9 cellular contexts compared by ENCODE assay signal in genomic region chr10:89536013-89536354, GRCh38. TPM values are rescaled to one million over a fixed set of nuclear protein-coding genes. Genes with fewer than 3 reads are reported as not detected.
DNase-seq lines count a peak whose midpoint lies in the region; ATAC-seq and TF ChIP-seq lines count a peak whose summit lies in the region.
"Had no signal": no experiment of that assay in that cellular context is flagged by ENCODE, and none has a peak within 500 bp of the region (broad histone marks: within the 10 kb centered on the region; RNA-seq: fewer than 3 reads in every experiment).

No MANE protein-coding gene starts in this region.

- no peak overlapping the region for H4K91ac ChIP-seq in IMR-90 (ENCODE audit: insufficient read depth, low read depth, low read length)

- H3K4ac ChIP-seq in IMR-90 (ENCODE audit: low read depth, low read length) = no peak overlapping the region

- no peak overlapping the region for H4K8ac ChIP-seq in IMR-90 (ENCODE audit: low read depth in 2 of 2, low read length in 2 of 2)

- no peaks in the 10 kb centered on the region for H3K36me3 Mint-ChIP-seq in activated CD8-positive, alpha-beta T cell treated with anti-CD3 and anti-CD28 coated beads for 36 hours (ENCODE audit: low read depth)

- H3K4me3 ChIP-seq in IMR-90 (ENCODE audit: insufficient read depth, low read depth, low read length) = no peak overlapping the region; the same call in 1 of the 2 replicates
- H3K4me3 ChIP-seq in duodenal mucosa (ENCODE audit: low read depth in 1 of 2, low read length in 2 of 2) = peak overlapping the region in 1 of 2 donors; percentile 32
- peak overlapping the region in 6 of 8 donors; percentile 7 to 61 (median 28) for H3K4me3 ChIP-seq in spleen
- no peak overlapping the region for H3K4me3 ChIP-seq in PC-3 (ENCODE audit: low read length)

- no peak overlapping the region for H3K18ac ChIP-seq in IMR-90 (ENCODE audit: low read depth, low read length)

- H3K14ac ChIP-seq in IMR-90 (replicated peaks; ENCODE audit: low read depth, low read length) = no peak overlapping the region

- H2BK120ac ChIP-seq in IMR-90 (ENCODE audit: low read depth, low read length) = no peak overlapping the region

- no peak overlapping the region for H2BK15ac ChIP-seq in IMR-90 (ENCODE audit: low read depth, low read length)

- no TSS peak for BruUV-seq in IMR-90 (replicated peaks; lab: Mats Ljungman, UMichigan)
- BruUV-seq in PC-3 (replicated peaks; lab: Mats Ljungman, UMichigan) = no TSS peak

- in situ Hi-C loops in IMR-90 (cut with MboI; ENCODE audit: low sequenced_read_pairs) = no loop called here

- TF ChIP-seq CTCF in IMR-90 (conservative IDR thresholded peaks at IDR 0.05; ENCODE audit: low read depth, low read length) (no peak), spleen (IDR thresholded peaks at IDR 0.05 in 8 of 11, conservative IDR thresholded peaks at IDR 0.05 in 3 of 11) (no peak), PC-3 (conservative IDR thresholded peaks at IDR 0.05; ENCODE audit: low read depth, low read length) (no peak)
- TF ChIP-seq CTCF in activated CD8-positive, alpha-beta T cell treated with anti-CD3 and anti-CD28 coated beads for 36 hours (IDR thresholded peaks at IDR 0.05) = no peak

- H4K5ac ChIP-seq in IMR-90 (ENCODE audit: low read depth, low read length) = no peak overlapping the region

- H3K9me3 ChIP-seq in IMR-90 (ENCODE audit: control insufficient read depth, insufficient read depth, low read length) (no peaks in the 10 kb centered on the region), duodenal mucosa (ENCODE audit: control insufficient read depth in 1 of 2, low read length in 2 of 2) (no peaks in the 10 kb centered on the region), spleen (no peaks in the 10 kb centered on the region), PC-3 (ENCODE audit: low read length) (no peaks in the 10 kb centered on the region)

- no peak overlapping the region; the same call in 1 of the 2 replicates for H2AK5ac ChIP-seq in IMR-90 (ENCODE audit: low read depth, low read length)

- no peak overlapping the region for H3K27ac Mint-ChIP-seq in activated CD8-positive, alpha-beta T cell treated with anti-CD3 and anti-CD28 coated beads for 36 hours

- ATAC-seq in IMR-90 (ENCODE audit: low read depth) (no peak), HG02571 (IDR thresholded peaks at IDR 0.05; ENCODE audit: unreplicated experiment) (no peak), PC-3 (no peak)
- no peak for ATAC-seq in activated CD8-positive, alpha-beta T cell treated with anti-CD3 and anti-CD28 coated beads for 36 hours

- H3K27me3 ChIP-seq in IMR-90 (ENCODE audit: control insufficient read depth, insufficient read depth, low read length) (peaks cover 18% of the 10 kb centered on the region), duodenal mucosa (ENCODE audit: control insufficient read depth in 1 of 2, insufficient read depth in 2 of 2, low read length in 2 of 2) (peaks cover 36 to 57% of the 10 kb centered on the region in 2 donors), layer of hippocampus (ENCODE audit: control insufficient read depth, insufficient read depth, low read length) (peaks cover 4% of the 10 kb centered on the region), spleen (replicated peaks in 1 of 7) (peaks cover 0 to 79% (median 48%) of the 10 kb centered on the region in 7 donors), PC-3 (ENCODE audit: low read length) (no peaks in the 10 kb centered on the region)

- H2BK5ac ChIP-seq in IMR-90 (ENCODE audit: low read depth, low read length, poor library complexity, severe bottlenecking) = no peak overlapping the region

- H3K27ac ChIP-seq in IMR-90 (ENCODE audit: insufficient read depth, low read length) = no peak overlapping the region
- peak overlapping the region; percentile 7 for H3K27ac ChIP-seq in duodenal mucosa (ENCODE audit: low read depth, low read length)
- H3K27ac ChIP-seq in layer of hippocampus (ENCODE audit: low read depth, low read length) = peak overlapping the region; percentile 56
- no peak overlapping the region for H3K27ac ChIP-seq in spleen
- no peak overlapping the region for H3K27ac ChIP-seq in PC-3 (ENCODE audit: low read length)

- H3K4me1 Mint-ChIP-seq in activated CD8-positive, alpha-beta T cell treated with anti-CD3 and anti-CD28 coated beads for 36 hours (ENCODE audit: low read depth) = peaks cover 7% of the 10 kb centered on the region

- peak overlapping the region; percentile 83 for H2AFZ ChIP-seq in IMR-90 (replicated peaks; ENCODE audit: low read length, poor library complexity)
- no peak overlapping the region for H2AFZ ChIP-seq in PC-3 (ENCODE audit: low read length)

- H3K4me2 ChIP-seq in IMR-90 (ENCODE audit: low read depth, low read length) (peak overlapping the region; percentile 2; the same call in 1 of the 2 replicates), PC-3 (ENCODE audit: low read length) (no peak overlapping the region)

- no peaks in the 10 kb centered on the region for H3K79me1 ChIP-seq in IMR-90 (ENCODE audit: low read depth in 1 of 2, low read length in 2 of 2)

- H3K9ac ChIP-seq in IMR-90 (ENCODE audit: low read depth, low read length) (no peak overlapping the region), duodenal mucosa (ENCODE audit: low read depth in 1 of 2, low read length in 2 of 2) (no peak overlapping the region), PC-3 (ENCODE audit: low read length) (no peak overlapping the region)

- H3K79me2 ChIP-seq in PC-3 (ENCODE audit: low read length) = no peaks in the 10 kb centered on the region

- intact Hi-C loops in IMR-90 (cut with micrococcal nuclease) (no loop called here), spleen (cut with DNase I; ENCODE audit: low total_unique reads) (no loop called here), PC-3 (cut with micrococcal nuclease) (no loop called here)
- intact Hi-C loops in activated CD8-positive, alpha-beta T cell treated with anti-CD3 and anti-CD28 coated beads for 36 hours (cut with micrococcal nuclease) = no loop called here

- dilution Hi-C loops in IMR-90 (cut with HindIII; ENCODE audit: low sequenced_read_pairs, unreplicated experiment) = no loop called here

- no peaks in the 10 kb centered on the region for H3F3A ChIP-seq in PC-3 (ENCODE audit: low read length, unreplicated experiment)

- H2BK20ac ChIP-seq in IMR-90 (ENCODE audit: low read depth, low read length) = no peak overlapping the region

- H3K4me1 ChIP-seq in IMR-90 (ENCODE audit: control insufficient read depth, insufficient read depth, low read length) = peaks cover 3% of the 10 kb centered on the region; the same call in 1 of the 2 replicates
- H3K4me1 ChIP-seq in duodenal mucosa (ENCODE audit: control insufficient read depth in 1 of 2, insufficient read depth in 2 of 2, low read length in 2 of 2) = no peaks in the 10 kb centered on the region
- peaks cover 3 to 21% (median 14%) of the 10 kb centered on the region in 6 donors for H3K4me1 ChIP-seq in spleen
- 0 out of 2 replicates have a peak, but pooled peaks cover 3% of the 10 kb centered on the region for H3K4me1 ChIP-seq in PC-3 (ENCODE audit: insufficient read depth, low read length)

- H3K36me3 ChIP-seq in IMR-90 (ENCODE audit: control insufficient read depth, insufficient read depth, low read length) = no peaks in the 10 kb centered on the region
- H3K36me3 ChIP-seq in duodenal mucosa (ENCODE audit: control insufficient read depth in 1 of 2, insufficient read depth in 2 of 2, low read length in 2 of 2) = no peaks in the 10 kb centered on the region
- no peaks in the 10 kb centered on the region for H3K36me3 ChIP-seq in spleen
- H3K36me3 ChIP-seq in PC-3 (ENCODE audit: low read depth, low read length) = no peaks in the 10 kb centered on the region

- POLR2A ChIA-PET in IMR-90 (lab: Charles Lee; ENCODE audit: unreplicated experiment) (no interaction called here), PC-3 (lab: Charles Lee; ENCODE audit: unreplicated experiment) (no interaction called here)
- POLR2A ChIA-PET in activated CD8-positive, alpha-beta T cell treated with anti-CD3 and anti-CD28 coated beads for 36 hours (lab: Charles Lee) = no interaction called here

- no peak for TF ChIP-seq RAD21 in IMR-90 (IDR thresholded peaks at IDR 0.05; ENCODE audit: low read length)

- peaks cover 67% of the 10 kb centered on the region for H3K27me3 Mint-ChIP-seq in activated CD8-positive, alpha-beta T cell treated with anti-CD3 and anti-CD28 coated beads for 36 hours

- H2AK9ac ChIP-seq in IMR-90 (replicated peaks; ENCODE audit: low read depth, low read length, poor library complexity) = no peak overlapping the region

- no peak overlapping the region for H3K4me3 Mint-ChIP-seq in activated CD8-positive, alpha-beta T cell treated with anti-CD3 and anti-CD28 coated beads for 36 hours

- 0% methylated on average over 1 of the region's 16 CpGs; no CpG with 5 or more reads in 1 of the 2 experiments for WGBS in IMR-90 (ENCODE audit: extremely low coverage in 2 of 2, insufficient read length in 1 of 2), 2 experiments
- WGBS in spleen, 5 donors = 9 to 34% (median 13%) methylated on average over 9 to 16 of the region's 16 CpGs

- TF ChIP-seq POLR2A in IMR-90 (IDR thresholded peaks at IDR 0.05; ENCODE audit: low read depth, low read length) = no peak
- no peak for TF ChIP-seq POLR2A in spleen (IDR thresholded peaks at IDR 0.05)

- CTCF ChIA-PET in IMR-90 (lab: Yijun Ruan, JAX) = interaction anchor here (0.6 kb wide), 1 partner anchor 8 kb away, joined by 3 read pairs; no protein-coding TSS in a partner anchor
- CTCF ChIA-PET in activated CD8-positive, alpha-beta T cell treated with anti-CD3 and anti-CD28 coated beads for 36 hours (lab: Charles Lee) = interaction anchor here (1.0 kb wide), 1 partner anchor 8 kb away, joined by 3 read pairs; no protein-coding TSS in a partner anchor
- CTCF ChIA-PET in PC-3 (lab: Charles Lee) = no interaction called here

- H3K9me3 Mint-ChIP-seq in activated CD8-positive, alpha-beta T cell treated with anti-CD3 and anti-CD28 coated beads for 36 hours = no peaks in the 10 kb centered on the region

- DNase-seq in IMR-90 = no peak
- DNase-seq in spleen = no peak
- DNase-seq in activated CD8-positive, alpha-beta T cell treated with anti-CD3 and anti-CD28 coated beads for 36 hours = no peak
- DNase-seq in hepatic stellate cell (ENCODE audit: low spot score) = no peak
- DNase-seq in PC-3 = no peak
- DNase-seq: DMS79 treated with DMSO at 0.1 percent for 48 hours had no signal

- no peak overlapping the region for H3K56ac ChIP-seq in IMR-90 (ENCODE audit: extremely low read depth, insufficient read depth, low read length)

- no peaks in the 10 kb centered on the region for H4K20me1 ChIP-seq in IMR-90 (ENCODE audit: insufficient read depth, low read length)
- H4K20me1 ChIP-seq in PC-3 (ENCODE audit: low read length) = no peaks in the 10 kb centered on the region

- H3K23ac ChIP-seq in IMR-90 (ENCODE audit: low read depth, low read length) = no peak overlapping the region

- H3K9me1 ChIP-seq in IMR-90 (ENCODE audit: insufficient read depth, low read length) = 0 out of 2 replicates have a peak, but pooled peaks cover 3% of the 10 kb centered on the region

- no peaks in the 10 kb centered on the region for H3K9me2 ChIP-seq in PC-3 (replicated peaks; ENCODE audit: low read length)

RNA-seq across cellular contexts. Expression of gene SLC16A12, which starts 0.6 kb away (rescaled TPM):
- total RNA-seq in IMR-90 (2012; rRNA removed) = 1.6 and 2.2 TPM in 2 replicates
- polyA plus RNA-seq in IMR-90 (2012; rRNA removed) = 1.0 and 1.4 TPM in 2 replicates
- polyA plus RNA-seq in IMR-90 (2012; cell fraction: cytosol; rRNA removed) = 0.45 and 0.50 TPM in 2 replicates
- 0.26 and 1.4 TPM in 2 replicates for polyA plus RNA-seq in IMR-90 (2012; cell fraction: nucleus; rRNA removed; ENCODE audit: low replicate concordance)
- total RNA-seq in spleen = under 1 TPM in 2 of 7 donors, not detected in 5; 0.07 to 0.13 TPM
- under 1 TPM; 0.02 to 0.19 (median 0.12) TPM for polyA plus RNA-seq in spleen
- not detected for total RNA-seq in activated CD8-positive, alpha-beta T cell treated with anti-CD3 and anti-CD28 coated beads for 36 hours
- total RNA-seq in PC-3 (2014; rRNA removed) = not detected in 2 replicates

Comparison
In these comparisons a context has a peak if more than half of its experiments do, and no peak if none do; other contexts are left out.
1. H3K27ac ChIP-seq: peak in duodenal mucosa (single experiment) and layer of hippocampus (single experiment); none in IMR-90 (single experiment), spleen (0 of 8) and PC-3 (single experiment).
2. H3K4me3 ChIP-seq: peak in spleen (6 of 8); none in IMR-90 (single experiment) and PC-3 (single experiment).